ENCODE assay signal across 11 cellular contexts in genomic region chr6:143176090-143177021, GRCh38.
DNase-seq lines count a peak whose midpoint lies in the region; TF ChIP-seq lines count a peak whose summit lies in the region.
"Had no signal": no experiment of that assay in that cellular context is flagged by ENCODE, and none has a peak within 500 bp of the region (broad histone marks: within the 10 kb centered on the region; RNA-seq: fewer than 3 reads in every experiment).

No MANE protein-coding gene starts in this region.

- TF ChIP-seq POLR2A in sigmoid colon (IDR thresholded peaks at IDR 0.05) (no peak), spleen (IDR thresholded peaks at IDR 0.05) (no peak)

- H3K4me1 ChIP-seq in NT2/D1 (ENCODE audit: insufficient read depth, insufficient read length) (no peaks in the 10 kb centered on the region), osteoblast (ENCODE audit: insufficient read depth, low read length) (peaks cover 24% of the 10 kb centered on the region), sigmoid colon (no peaks in the 10 kb centered on the region), spleen (peaks cover 0 to 3% (median 0%) of the 10 kb centered on the region in 6 donors)
- no peaks in the 10 kb centered on the region for H3K4me1 ChIP-seq in effector memory CD4-positive, alpha-beta T cell (ENCODE audit: control insufficient read depth, insufficient read depth, low read length, poor library complexity, severe bottlenecking)

- H3K4me3 ChIP-seq in NT2/D1 (ENCODE audit: insufficient read length, low read depth) (no peak overlapping the region), osteoblast (ENCODE audit: insufficient read depth, low read length) (peak overlapping the region; percentile 17), sigmoid colon (no peak overlapping the region), spleen (no peak overlapping the region)
- no peak overlapping the region for H3K4me3 ChIP-seq in effector memory CD4-positive, alpha-beta T cell (ENCODE audit: insufficient read depth, low read depth, low read length, poor library complexity, severe bottlenecking)

- H3K27ac ChIP-seq in osteoblast (ENCODE audit: low read depth, low read length) (peak overlapping the region; percentile 72), sigmoid colon (no peak overlapping the region), spleen (no peak overlapping the region)
- H3K27ac ChIP-seq in effector memory CD4-positive, alpha-beta T cell (ENCODE audit: insufficient read depth, low read length, poor library complexity, severe bottlenecking): no peak overlapping the region

- H4K20me1 ChIP-seq in osteoblast (ENCODE audit: insufficient read depth, low read length): no peaks in the 10 kb centered on the region

- peaks cover 13% of the 10 kb centered on the region; the same call in 1 of the 2 replicates for H3K9me3 ChIP-seq in NT2/D1 (ENCODE audit: insufficient read depth, low read length)
- no peaks in the 10 kb centered on the region for H3K9me3 ChIP-seq in osteoblast (ENCODE audit: low read depth, low read length)
- H3K9me3 ChIP-seq in effector memory CD4-positive, alpha-beta T cell (ENCODE audit: control insufficient read depth, low read length): no peaks in the 10 kb centered on the region
- peaks cover 0 to 3% (median 0%) of the 10 kb centered on the region in 4 donors for H3K9me3 ChIP-seq in sigmoid colon
- peaks cover 0 to 35% (median 23%) of the 10 kb centered on the region in 8 donors for H3K9me3 ChIP-seq in spleen

- 96 to 97% methylated on average over 12 of the region's 12 CpGs for WGBS in sigmoid colon, 2 donors
- 87 to 97% (median 94%) methylated on average over 11 to 12 of the region's 12 CpGs for WGBS in spleen, 5 donors

- peak overlapping the region; percentile 55 for H3K4me2 ChIP-seq in osteoblast (ENCODE audit: insufficient read depth, low read length)

- H3K79me2 ChIP-seq in osteoblast (ENCODE audit: insufficient read depth, low read length): peaks cover 21% of the 10 kb centered on the region

- no peak overlapping the region for H2AFZ ChIP-seq in osteoblast (ENCODE audit: low read length)

- TF ChIP-seq CTCF in GM12874 (IDR thresholded peaks at IDR 0.05; ENCODE audit: insufficient read depth, low read depth, low read length) (0 out of 2 replicates have a peak, but pooled peaks have one; percentile 7), osteoblast (IDR thresholded peaks at IDR 0.05; ENCODE audit: extremely low read depth, low read depth, low read length) (peak; percentile 17), sigmoid colon (IDR thresholded peaks at IDR 0.05) (no peak), spleen (IDR thresholded peaks at IDR 0.05 in 8 of 11, conservative IDR thresholded peaks at IDR 0.05 in 3 of 11) (no peak)

- TF ChIP-seq EP300 in sigmoid colon (IDR thresholded peaks at IDR 0.05): no peak

- H3K36me3 ChIP-seq in NT2/D1 (ENCODE audit: insufficient read depth, insufficient read length, low read length) (no peaks in the 10 kb centered on the region), osteoblast (ENCODE audit: insufficient read depth, low read length) (no peaks in the 10 kb centered on the region), sigmoid colon (no peaks in the 10 kb centered on the region), spleen (peaks cover 0 to 62% (median 3%) of the 10 kb centered on the region in 6 donors)
- H3K36me3 ChIP-seq in effector memory CD4-positive, alpha-beta T cell (ENCODE audit: control insufficient read depth, insufficient read depth, low read length): no peaks in the 10 kb centered on the region

- intact Hi-C loops in sigmoid colon (cut with DNase I): no loop called here
- intact Hi-C loops in spleen (cut with DNase I; ENCODE audit: low total_unique reads): no loop called here

- DNase-seq in NT2/D1 (ENCODE audit: low read depth, low spot score) (no peak), ecto neural progenitor cell (ENCODE audit: low spot score) (peak; percentile 49), osteoblast (ENCODE audit: insufficient read length, low spot score, missing footprints) (no peak), sigmoid colon (no peak), spleen (no peak), Ammon's horn (ENCODE audit: low spot score) (no peak)
- DNase-seq in effector memory CD4-positive, alpha-beta T cell: no peak
- DNase-seq: effector CD4-positive, alpha-beta T cell; NCI-H2029; retina had no signal

- peak overlapping the region; percentile 5 for H3K9ac ChIP-seq in NT2/D1 (ENCODE audit: insufficient read length, low read depth)

- H3K27me3 ChIP-seq in NT2/D1 (ENCODE audit: insufficient read depth, insufficient read length) (no peaks in the 10 kb centered on the region), osteoblast (ENCODE audit: insufficient read depth, low read length) (no peaks in the 10 kb centered on the region), sigmoid colon (no peaks in the 10 kb centered on the region), spleen (replicated peaks in 1 of 7) (no peaks in the 10 kb centered on the region)
- H3K27me3 ChIP-seq in effector memory CD4-positive, alpha-beta T cell (replicated peaks; ENCODE audit: control insufficient read depth, insufficient read depth, low read length, poor library complexity, severe bottlenecking): no peaks in the 10 kb centered on the region

Comparison
In these comparisons a context has a peak if more than half of its experiments do, and no peak if none do; other contexts are left out.
1. CTCF ChIP-seq: peak in GM12874 (single experiment) and osteoblast (single experiment); none in sigmoid colon (0 of 4) and spleen (0 of 11).